ENCODE assay signal across 32 cellular contexts in the genomic region with DNA sequence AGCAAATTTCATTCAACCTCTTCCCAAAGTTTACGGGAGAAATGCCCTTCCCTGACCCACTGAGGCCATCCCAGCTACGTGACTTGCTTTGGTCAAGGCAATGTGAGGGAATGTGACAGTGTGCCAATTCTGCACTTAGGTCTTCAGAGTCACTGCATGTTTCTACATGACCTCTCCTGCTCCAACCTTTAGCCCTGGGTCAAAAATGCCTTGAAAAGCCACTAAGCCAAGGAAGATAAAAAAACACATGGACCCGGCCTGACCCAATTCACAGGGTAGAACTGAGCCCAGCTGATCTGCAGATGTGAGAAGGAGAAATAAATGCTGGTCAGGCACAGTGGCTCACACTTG. TPM values are rescaled to one million over a fixed set of nuclear protein-coding genes. Genes with fewer than 3 reads are reported as not detected.
"Had no signal": no experiment of that assay in that cellular context is flagged by ENCODE, and none has a peak within 500 bp of the region (broad histone marks: within the 10 kb centered on the region; RNA-seq: fewer than 3 reads in every experiment).

No MANE protein-coding gene starts in this region.

- H3K27ac ChIP-seq: adrenal gland, body of pancreas, RWPE1 had no signal

- H3K4me1 Mint-ChIP-seq: activated B cell treated with CpG ODN at 0.5 μM for 24 hours, T-cell had no signal

- FAIRE-seq: astrocyte, bronchial epithelial cell, RCC 7860 had no signal

- H3K9me3 Mint-ChIP-seq: activated T-helper 1 cell treated with anti-CD3 and anti-CD28 coated beads, Interleukin-12 subunit alpha, Interleukin-12 subunit beta, Interleukin-2, Interleukin-4 antibody, amounts not matched to agents 30 ng/mL and 10 ng/mL and 1 ng/mL, durations not matched to agents 14 hours and 24 hours and 36 hours had no signal

- H3K4me1 ChIP-seq: adrenal gland had no signal

- H3K36me3 Mint-ChIP-seq: activated CD4-positive, alpha-beta memory T cell treated with anti-CD3 and anti-CD28 coated beads for 36 hours; T-cell had no signal

- ATAC-seq: activated naive CD4-positive, alpha-beta T cell treated with anti-CD3 and anti-CD28 coated beads, Interleukin-2, amount 50 U/mL, for 72 hours; activated T-cell treated with anti-CD3 and anti-CD28 coated beads, Interleukin-2, amount 50 U/mL, for 4 hours; body of pancreas; Right ventricle myocardium inferior; T-cell; T-helper 17 cell had no signal

- H3K4me3 Mint-ChIP-seq: activated B cell treated with CpG ODN at 0.5 μM for 24 hours; activated CD4-positive, alpha-beta memory T cell treated with anti-CD3 and anti-CD28 coated beads for 36 hours; activated naive CD4-positive, alpha-beta T cell treated with anti-CD3 and anti-CD28 coated beads for 36 hours; activated T-cell treated with anti-CD3 and anti-CD28 coated beads, Interleukin-2, amount 50 U/mL, for 4 hours; activated T-helper 1 cell treated with anti-CD3 and anti-CD28 coated beads, Interleukin-12 subunit alpha, Interleukin-12 subunit beta, Interleukin-2, Interleukin-4 antibody, amounts not matched to agents 30 ng/mL and 10 ng/mL and 1 ng/mL, durations not matched to agents 14 hours and 24 hours and 36 hours; T-cell; T-helper 17 cell had no signal

- DNase-seq: activated B cell treated with CpG ODN at 0.5 μM for 24 hours; activated CD4-positive, alpha-beta memory T cell treated with anti-CD3 and anti-CD28 coated beads for 36 hours; activated CD4-positive, alpha-beta T cell treated with anti-CD3 and anti-CD28 coated beads for 4 hours; activated CD4-positive, alpha-beta T cell treated with anti-CD3 and anti-CD28 coated beads, Interleukin-2, amount 50 U/mL, for 1 hour; activated CD4-positive, CD25-positive, alpha-beta regulatory T cell treated with anti-CD3 and anti-CD28 coated beads, Interleukin-2, amount 50 U/mL, for 72 hours; activated CD8-positive, alpha-beta memory T cell treated with anti-CD3 and anti-CD28 coated beads, Interleukin-2, amount 50 U/mL, for 4 hours; activated gamma-delta T cell treated with Interleukin-2 at 50 U/mL for 16 hours; activated naive CD4-positive, alpha-beta T cell treated with anti-CD3 and anti-CD28 coated beads for 36 hours; activated T-cell treated with anti-CD3 and anti-CD28 coated beads for 4 hours; activated T-cell treated with anti-CD3 and anti-CD28 coated beads, Interleukin-2, amount 50 U/mL, for 4 hours; adrenal gland; body of pancreas; Karpas-422; NCI-H1105; NCI-H187 treated with DMSO at 0.1 percent for 48 hours; NCI-H2081; NCI-H446; NK-92 treated with Interleukin-12 subunit alpha and Interleukin-12 subunit beta, amount 100 ng/mL, for 24 hours; PC-3; SIG-M5; T-cell; T-helper 17 cell; T-helper 9 cell had no signal

- H3K27ac Mint-ChIP-seq: activated B cell treated with CpG ODN at 0.5 μM for 24 hours; activated CD4-positive, alpha-beta memory T cell treated with anti-CD3 and anti-CD28 coated beads for 36 hours; activated naive CD4-positive, alpha-beta T cell treated with anti-CD3 and anti-CD28 coated beads for 36 hours; activated naive CD4-positive, alpha-beta T cell treated with anti-CD3 and anti-CD28 coated beads, Interleukin-2, amount 50 U/mL, for 72 hours; activated T-helper 1 cell treated with anti-CD3 and anti-CD28 coated beads, Interleukin-12 subunit alpha, Interleukin-12 subunit beta, Interleukin-2, Interleukin-4 antibody, amounts not matched to agents 30 ng/mL and 10 ng/mL and 1 ng/mL, durations not matched to agents 14 hours and 24 hours and 36 hours; T-cell; T-helper 17 cell had no signal

- H3K4me3 ChIP-seq: adrenal gland, body of pancreas had no signal

- H3K36me3 ChIP-seq: adrenal gland had no signal

RNA-seq across cellular contexts. Expression of gene ZNRF4, which starts 30.0 kb away (rescaled TPM):
- total RNA-seq: activated B cell treated with CpG ODN at 0.5 μM for 24 hours; activated CD4-positive, alpha-beta memory T cell treated with anti-CD3 and anti-CD28 coated beads for 36 hours; activated naive CD4-positive, alpha-beta T cell treated with anti-CD3 and anti-CD28 coated beads for 36 hours; activated naive CD4-positive, alpha-beta T cell treated with anti-CD3 and anti-CD28 coated beads, Interleukin-2, amount 50 U/mL, for 72 hours; activated T-cell treated with anti-CD3 and anti-CD28 coated beads, Interleukin-2, amount 50 U/mL, for 4 hours; activated T-helper 1 cell treated with anti-CD3 and anti-CD28 coated beads, Interleukin-12 subunit alpha, Interleukin-12 subunit beta, Interleukin-2, Interleukin-4 antibody, amounts not matched to agents 30 ng/mL and 10 ng/mL and 1 ng/mL, durations not matched to agents 14 hours and 24 hours and 36 hours; adrenal gland; astrocyte; body of pancreas; bronchial epithelial cell; MCF 10A; PC-3; Right ventricle myocardium inferior; SK-MEL-5; T-cell; T-helper 17 cell had no signal
- polyA plus RNA-seq: adrenal gland had no signal
